26 cellular contexts compared by ENCODE assay signal in genomic region chr1:64490204-64490818, GRCh38. TPM values are rescaled to one million over a fixed set of nuclear protein-coding genes. Genes with fewer than 3 reads are reported as not detected.
DNase-seq lines count a peak whose midpoint lies in the region; ATAC-seq and TF ChIP-seq lines count a peak whose summit lies in the region.
"Had no signal": no experiment of that assay in that cellular context is flagged by ENCODE, and none has a peak within 500 bp of the region (broad histone marks: within the 10 kb centered on the region; RNA-seq: fewer than 3 reads in every experiment).

No MANE protein-coding gene starts in this region.

- H3K9me2 ChIP-seq in GM23338 (ENCODE audit: insufficient read depth) (no peaks in the 10 kb centered on the region), GM23248 (ENCODE audit: insufficient read depth) (no peaks in the 10 kb centered on the region)

- in situ Hi-C loops in GM23248 (cut with MboI), result no loop called here

- H3K9me3 ChIP-seq in SK-N-MC (ENCODE audit: low read depth, low read length) (no peaks in the 10 kb centered on the region), iPS-20b (ENCODE audit: insufficient read depth, low read depth, low read length) (no peaks in the 10 kb centered on the region), smooth muscle cell (replicated peaks; ENCODE audit: low read depth) (no peaks in the 10 kb centered on the region), GM23248 (ENCODE audit: low read depth) (no peaks in the 10 kb centered on the region)
- H3K9me3 ChIP-seq: SJCRH30, spleen, tibial artery had no signal

- no peaks in the 10 kb centered on the region for H3K9me3 Mint-ChIP-seq in GM23338
- H3K9me3 Mint-ChIP-seq: activated T-cell treated with anti-CD3 and anti-CD28 coated beads, Interleukin-2, amount 50 U/mL, for 4 hours; CD8-positive, alpha-beta memory T cell; dendritic cell treated with granulocyte-macrophage colony-stimulating factor and Interleukin-4, amounts not matched to agents 40 ng/mL and 50 ng/mL, for 4 days; stimulated activated memory B cell treated with anti-CD40 and anti-IgM and Interleukin-4, amounts not matched to agents 10 μg/mL and 1 μg/mL and 100 μg/mL, for 72 hours had no signal

- H3K27me3 Mint-ChIP-seq in GM23338 (ENCODE audit: insufficient read depth, low read depth, poor library complexity), result peaks cover 5% of the 10 kb centered on the region

- DNase-seq in GM23338 (ENCODE audit: low spot score) (no peak), SK-N-MC (ENCODE audit: low read depth, low spot score) (no peak), smooth muscle cell (lab: John Stamatoyannopoulos, UW; ENCODE audit: unreplicated experiment) (no peak), T-helper 2 cell (no peak), GM23248 (no peak), foreskin keratinocyte (no peak)
- DNase-seq: activated CD4-positive, alpha-beta T cell treated with anti-CD3 and anti-CD28 coated beads for 36 hours; activated naive CD4-positive, alpha-beta T cell treated with Interleukin-2 at 50 U/mL for 16 hours; activated T-cell treated with anti-CD3 and anti-CD28 coated beads, Interleukin-2, amount 50 U/mL, for 4 hours; CD8-positive, alpha-beta memory T cell; glutamatergic neuron; kidney glomerular epithelial cell; MV-4-11; NCI-H2171; NCI-H524; occipital lobe; SJCRH30; spleen; stimulated activated CD4-positive, alpha-beta T cell treated with anti-CD3 and anti-CD28 coated beads, Interleukin-4, amount 100 ng/mL, for 1 hour; tibial artery had no signal

- H3K36me3 ChIP-seq in GM23338 (ENCODE audit: insufficient read depth) (no peaks in the 10 kb centered on the region), SK-N-MC (ENCODE audit: insufficient read depth, low read length) (no peaks in the 10 kb centered on the region), iPS-20b (ENCODE audit: insufficient read depth, low read depth, low read length) (no peaks in the 10 kb centered on the region), smooth muscle cell (ENCODE audit: low read depth) (no peaks in the 10 kb centered on the region), GM23248 (ENCODE audit: low read depth) (no peaks in the 10 kb centered on the region)
- H3K36me3 ChIP-seq: cardiac muscle cell, SJCRH30, spleen, tibial artery had no signal

- H3K79me2 ChIP-seq in GM23338 (replicated peaks; ENCODE audit: insufficient read depth) (peaks cover 91% of the 10 kb centered on the region), smooth muscle cell (ENCODE audit: low read depth) (peaks cover 78% of the 10 kb centered on the region), GM23248 (ENCODE audit: insufficient read depth) (no peaks in the 10 kb centered on the region; the same call in 1 of the 2 replicates)

- TF ChIP-seq CTCF in GM23338 (conservative IDR thresholded peaks at IDR 0.05; ENCODE audit: low read depth in 2 of 2) (no peak), smooth muscle cell (IDR thresholded peaks at IDR 0.05; ENCODE audit: borderline replicate concordance, insufficient read depth, poor library complexity, severe bottlenecking) (no peak), foreskin keratinocyte (conservative IDR thresholded peaks at IDR 0.05) (no peak)

- H3K4me1 Mint-ChIP-seq in GM23338, result peaks cover 75% of the 10 kb centered on the region
- H3K4me1 Mint-ChIP-seq: CD8-positive, alpha-beta memory T cell; stimulated activated memory B cell treated with anti-CD40 and anti-IgM and Interleukin-4, amounts not matched to agents 10 μg/mL and 1 μg/mL and 100 μg/mL, for 72 hours had no signal

- H3K27ac Mint-ChIP-seq in GM23338, result peak overlapping the region; percentile 26; the same call in 1 of the 2 replicates
- H3K27ac Mint-ChIP-seq: activated CD4-positive, alpha-beta T cell treated with anti-CD3 and anti-CD28 coated beads for 36 hours; CD8-positive, alpha-beta memory T cell; dendritic cell treated with granulocyte-macrophage colony-stimulating factor and Interleukin-4, amounts not matched to agents 40 ng/mL and 50 ng/mL, for 4 days; stimulated activated memory B cell treated with anti-CD40 and anti-IgM and Interleukin-4, amounts not matched to agents 10 μg/mL and 1 μg/mL and 100 μg/mL, for 72 hours had no signal

- H3K4me2 ChIP-seq in GM23338 (0 out of 2 replicates have a peak overlapping the region, but pooled peaks have one; percentile 40), smooth muscle cell (no peak overlapping the region), GM23248 (ENCODE audit: unreplicated experiment) (no peak overlapping the region)
- H3K4me2 ChIP-seq: KMS-11 had no signal

- H3K4me1 ChIP-seq in GM23338 (ENCODE audit: insufficient read depth) (peaks cover 81% of the 10 kb centered on the region), iPS-20b (ENCODE audit: insufficient read depth, low read length) (peaks cover 69% of the 10 kb centered on the region), smooth muscle cell (ENCODE audit: low read depth) (peaks cover 43% of the 10 kb centered on the region), GM23248 (ENCODE audit: insufficient read depth) (no peaks in the 10 kb centered on the region), foreskin keratinocyte (no peaks in the 10 kb centered on the region)
- H3K4me1 ChIP-seq: tibial artery had no signal

- H3K9ac ChIP-seq in SK-N-MC (ENCODE audit: insufficient read length) (no peak overlapping the region), iPS-20b (ENCODE audit: low read depth, low read length) (peak overlapping the region; percentile 28; the same call in 1 of the 2 replicates), smooth muscle cell (ENCODE audit: low read depth) (no peak overlapping the region), GM23248 (no peak overlapping the region)
- H3K9ac ChIP-seq: KMS-11 had no signal

- ATAC-seq in GM23338 (no peak), foreskin keratinocyte (no peak)
- ATAC-seq: activated CD4-positive, alpha-beta T cell treated with anti-CD3 and anti-CD28 coated beads for 36 hours; activated T-cell treated with anti-CD3 and anti-CD28 coated beads, Interleukin-2, amount 50 U/mL, for 4 hours; stimulated activated memory B cell treated with anti-CD40 and anti-IgM and Interleukin-4, amounts not matched to agents 10 μg/mL and 1 μg/mL and 100 μg/mL, for 72 hours had no signal

- H3K4me3 ChIP-seq in GM23338 (no peak overlapping the region), SK-N-MC (peak overlapping the region; percentile 45), iPS-20b (ENCODE audit: low read length) (no peak overlapping the region), smooth muscle cell (no peak overlapping the region), GM23248 (no peak overlapping the region)
- H3K4me3 ChIP-seq: cardiac muscle cell, SJCRH30, spleen, tibial artery had no signal

- peaks cover 4% of the 10 kb centered on the region; the same call in 1 of the 2 replicates for H4K20me1 ChIP-seq in GM23338 (replicated peaks; ENCODE audit: insufficient read depth)
- H4K20me1 ChIP-seq in smooth muscle cell (ENCODE audit: low read depth), result no peaks in the 10 kb centered on the region
- H4K20me1 ChIP-seq in GM23248 (ENCODE audit: insufficient read depth), result no peaks in the 10 kb centered on the region

- no peak overlapping the region for H2AFZ ChIP-seq in GM23338
- no peak overlapping the region for H2AFZ ChIP-seq in smooth muscle cell (ENCODE audit: low read depth)
- no peak overlapping the region for H2AFZ ChIP-seq in GM23248

- H3K27ac ChIP-seq in GM23338 (ENCODE audit: low read depth), result no peak overlapping the region
- H3K27ac ChIP-seq in SK-N-MC, result peak overlapping the region; percentile 62
- peak overlapping the region; percentile 2 for H3K27ac ChIP-seq in iPS-20b (ENCODE audit: low read length)
- peak overlapping the region; percentile 59 for H3K27ac ChIP-seq in smooth muscle cell (ENCODE audit: low read depth)
- no peak overlapping the region for H3K27ac ChIP-seq in GM23248
- H3K27ac ChIP-seq in foreskin keratinocyte, result no peak overlapping the region
- H3K27ac ChIP-seq: cardiac muscle cell, KMS-11, SJCRH30, spleen, tibial artery had no signal

- no peaks in the 10 kb centered on the region for H3K36me3 Mint-ChIP-seq in GM23338 (ENCODE audit: low read depth)
- H3K36me3 Mint-ChIP-seq: CD8-positive, alpha-beta memory T cell; stimulated activated memory B cell treated with anti-CD40 and anti-IgM and Interleukin-4, amounts not matched to agents 10 μg/mL and 1 μg/mL and 100 μg/mL, for 72 hours had no signal

- 60% methylated on average over 3 of the region's 3 CpGs for WGBS in smooth muscle cell (ENCODE audit: low lambda C conversion rate)
- 26 to 31% methylated on average over 3 of the region's 3 CpGs for WGBS in GM23248 (ENCODE audit: low coverage in 1 of 2, low lambda C conversion rate in 2 of 2, missing lambda C conversion rate in 2 of 2), 2 experiments

- H3F3A ChIP-seq in GM23338 (replicated peaks; ENCODE audit: low read depth) (no peaks in the 10 kb centered on the region), smooth muscle cell (ENCODE audit: low read depth) (peaks cover 5% of the 10 kb centered on the region), GM23248 (ENCODE audit: insufficient read depth) (no peaks in the 10 kb centered on the region)

- no peak overlapping the region for H3K4me3 Mint-ChIP-seq in GM23338
- H3K4me3 Mint-ChIP-seq: activated CD4-positive, alpha-beta T cell treated with anti-CD3 and anti-CD28 coated beads for 36 hours; activated T-cell treated with anti-CD3 and anti-CD28 coated beads, Interleukin-2, amount 50 U/mL, for 4 hours; CD8-positive, alpha-beta memory T cell; dendritic cell treated with granulocyte-macrophage colony-stimulating factor and Interleukin-4, amounts not matched to agents 40 ng/mL and 50 ng/mL, for 4 days; stimulated activated memory B cell treated with anti-CD40 and anti-IgM and Interleukin-4, amounts not matched to agents 10 μg/mL and 1 μg/mL and 100 μg/mL, for 72 hours had no signal

- H3K27me3 ChIP-seq in GM23338 (ENCODE audit: insufficient read depth) (no peaks in the 10 kb centered on the region), iPS-20b (ENCODE audit: insufficient read depth, low read length) (no peaks in the 10 kb centered on the region), smooth muscle cell (ENCODE audit: low read depth) (no peaks in the 10 kb centered on the region), GM23248 (replicated peaks; ENCODE audit: insufficient read depth) (no peaks in the 10 kb centered on the region), foreskin keratinocyte (no peaks in the 10 kb centered on the region)
- H3K27me3 ChIP-seq: cardiac muscle cell, SJCRH30, tibial artery had no signal

TF ChIP-seq in GM23338, 12 proteins besides CTCF, POLR2A, EP300 and RAD21 (continues in another document):
- TF ChIP-seq CREB1 (CRISPR knock-in tag; IDR thresholded peaks at IDR 0.05; ENCODE audit: low read depth) (no peak), EZH2 (IDR thresholded peaks at IDR 0.05; ENCODE audit: low read depth, unreplicated experiment) (no peak), ZNF114 (CRISPR knock-in tag; IDR thresholded peaks at IDR 0.05) (no peak)

RNA-seq across cellular contexts. Expression of gene CACHD1, which starts 20.4 kb away (rescaled TPM):
- total RNA-seq in GM23338 (2014; rRNA removed; shearing (Covaris generic)), result 40.7 and 43.7 TPM in 2 replicates
- polyA plus RNA-seq in GM23338 (2016; fragmentation: Nextera tagmentation; extraction: Ambion mirVana), result 10.9 and 12.6 TPM in 2 replicates
- 19.2 and 20.8 TPM in 2 replicates for total RNA-seq in smooth muscle cell
- polyA plus RNA-seq in smooth muscle cell, result 12.8 and 12.9 TPM in 2 replicates
- 5.6 and 9.3 TPM in 2 replicates for total RNA-seq in GM23248 (2014; rRNA removed; shearing (Covaris generic))
- polyA plus RNA-seq in GM23248 (2016; fragmentation: Nextera tagmentation; extraction: Ambion mirVana), result 1.4 and 1.9 TPM in 2 replicates
- total RNA-seq in foreskin keratinocyte, result 3.9 and 4.0 TPM in 2 replicates
- polyA plus RNA-seq in foreskin keratinocyte, result 0.81 and 0.90 TPM in 2 replicates
- total RNA-seq: T-helper 1 cell treated with Interleukin-12 subunit alpha and Interleukin-12 subunit beta and Interleukin-4 antibody, amounts not matched to agents 30 ng/mL and 1 ng/mL, for 36 hours had no signal
- polyA plus RNA-seq: CD8-positive, alpha-beta memory T cell had no signal

Comparison
In these comparisons a context has a peak if more than half of its experiments do, and no peak if none do; other contexts are left out.
1. H3K27ac ChIP-seq: peak in SK-N-MC (single experiment), iPS-20b (single experiment) and smooth muscle cell (single experiment); none in GM23338 (single experiment), GM23248 (single experiment) and foreskin keratinocyte (single experiment).